9 cellular contexts compared by ENCODE assay signal in the genomic region with DNA sequence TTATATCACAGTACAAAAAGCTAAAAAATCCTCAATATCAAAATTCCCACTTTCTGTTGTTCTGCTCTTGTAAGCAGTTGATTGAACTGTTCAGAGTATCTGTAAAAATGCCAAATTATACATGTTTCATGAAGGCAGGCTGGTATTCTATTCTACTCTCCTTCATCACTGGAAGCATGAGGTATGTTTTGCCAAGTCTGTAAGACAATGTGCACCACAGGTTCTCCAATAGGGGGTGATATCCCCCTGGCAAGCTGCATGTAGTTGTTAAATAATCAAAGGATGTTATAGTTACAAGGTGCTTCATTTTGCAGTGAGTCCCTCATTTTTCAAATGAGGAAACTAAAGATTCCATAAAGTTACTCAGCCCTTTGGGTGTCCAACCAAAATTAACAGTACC. TPM values are rescaled to one million over a fixed set of nuclear protein-coding genes. Genes with fewer than 3 reads are reported as not detected.
A peak's percentile ranks its signal among the peaks of the same experiment; 100 is the strongest.
DNase-seq lines count a peak whose midpoint lies in the region; ATAC-seq and TF ChIP-seq lines count a peak whose summit lies in the region.
"Had no signal": no experiment of that assay in that cellular context is flagged by ENCODE, and none has a peak within 500 bp of the region (broad histone marks: within the 10 kb centered on the region; RNA-seq: fewer than 3 reads in every experiment).

No MANE protein-coding gene starts in this region.

- no peaks in the 10 kb centered on the region for H3K9me3 ChIP-seq in Peyer's patch
- H3K9me3 ChIP-seq in transverse colon: no peaks in the 10 kb centered on the region

- H3K36me3 ChIP-seq in Peyer's patch: peaks cover 0 to 7% (median 0%) of the 10 kb centered on the region in 3 donors
- peaks cover 0 to 12% (median 0%) of the 10 kb centered on the region in 4 donors for H3K36me3 ChIP-seq in transverse colon

- intact Hi-C loops in transverse colon (cut with DNase I; ENCODE audit: low total_unique reads): no loop called here

- H3K27me3 ChIP-seq in Peyer's patch (no peaks in the 10 kb centered on the region), transverse colon (no peaks in the 10 kb centered on the region)

- peak; percentile 35 for DNase-seq in EL
- no peak for DNase-seq in Peyer's patch
- DNase-seq in fibroblast of the aortic adventitia (ENCODE audit: low read depth): peak; percentile 50
- no peak for DNase-seq in transverse colon

- no peak for ATAC-seq in GM19023 (IDR thresholded peaks at IDR 0.05; ENCODE audit: unreplicated experiment)
- ATAC-seq in HG03280 (IDR thresholded peaks at IDR 0.05; ENCODE audit: unreplicated experiment): no peak
- ATAC-seq in GM19324 (IDR thresholded peaks at IDR 0.05; ENCODE audit: low FRiP score, unreplicated experiment): no peak

- in situ Hi-C loops in transverse colon (cut with MboI; ENCODE audit: low pct_ligation_motif_present in 1 of 4, low pct_unique_long_range_greater_than_20kb in 1 of 4, low sequenced_read_pairs in 3 of 4): loop anchor here in 2 of 4 donors (25.0 kb wide), 1 partner anchor 345 kb away; no protein-coding TSS in a partner anchor

- TF ChIP-seq POLR2A in Peyer's patch (IDR thresholded peaks at IDR 0.05): no peak
- no peak for TF ChIP-seq POLR2A in transverse colon (IDR thresholded peaks at IDR 0.05)

- peak; percentile 20; the same call in 1 of the 2 replicates for TF ChIP-seq CTCF in 22Rv1 (IDR thresholded peaks at IDR 0.05)
- peak in 5 of 6 experiments; percentile 23 to 54 (median 50) for TF ChIP-seq CTCF in Peyer's patch (IDR thresholded peaks at IDR 0.05)
- TF ChIP-seq CTCF in fibroblast of the aortic adventitia (IDR thresholded peaks at IDR 0.05; ENCODE audit: insufficient read depth, low read length): peak; percentile 48
- peak in 4 of 5 experiments; percentile 19 to 36 (median 31) for TF ChIP-seq CTCF in transverse colon (IDR thresholded peaks at IDR 0.05)

- H3K4me3 ChIP-seq in Peyer's patch (no peak overlapping the region), fibroblast of the aortic adventitia (ENCODE audit: low read depth, low read length) (no peak overlapping the region), transverse colon (no peak overlapping the region)

- H3K27ac ChIP-seq in 22Rv1 (no peak overlapping the region), Peyer's patch (no peak overlapping the region), transverse colon (peak overlapping the region; percentile 46 to 88 (median 63))
- H3K27ac ChIP-seq: HL-60 had no signal

- no peak for TF ChIP-seq EP300 in transverse colon (IDR thresholded peaks at IDR 0.05; ENCODE audit: low read depth)

- H3K4me1 ChIP-seq in Peyer's patch (peaks cover 0 to 45% (median 0%) of the 10 kb centered on the region in 4 donors), transverse colon (peaks cover 25 to 83% (median 29%) of the 10 kb centered on the region in 4 donors)

RNA-seq across cellular contexts. Expression of gene NEK9, which starts 15.1 kb away (rescaled TPM):
- 10 to 100 TPM; 32.4 to 53.6 (median 42.0) TPM for total RNA-seq in Peyer's patch
- 51.3 and 80.8 TPM in 2 replicates for total RNA-seq in fibroblast of the aortic adventitia (ENCODE audit: low replicate concordance)
- total RNA-seq in transverse colon: 100 to 1,000 TPM in 1 of 4 donors, 10 to 100 TPM in 3; 24.4 to 121 (median 53.4) TPM

RNA-seq across cellular contexts. Expression of gene TMED10, which starts 34.4 kb away (rescaled TPM):
- total RNA-seq in Peyer's patch (100 to 1,000 TPM in 2 of 4 donors, 10 to 100 TPM in 2; 58.6 to 181 (median 115) TPM), fibroblast of the aortic adventitia (ENCODE audit: low replicate concordance) (143 and 373 TPM in 2 replicates), transverse colon (100 to 1,000 TPM in 3 of 4 donors, 10 to 100 TPM in 1; 70.3 to 255 (median 244) TPM)

Comparison
In these comparisons a context has a peak if more than half of its experiments do, and no peak if none do; other contexts are left out.
1. H3K27ac ChIP-seq: peak in transverse colon (4 of 4); none in 22Rv1 (single experiment) and Peyer's patch (0 of 4).
2. DNase-seq: peak in EL (single experiment) and fibroblast of the aortic adventitia (single experiment); none in Peyer's patch (0 of 3) and transverse colon (single experiment).
3. Peak in every context shown above with its lines, with median percentiles within 50 percentile points of each other: CTCF ChIP-seq.